1 cellular context compared by ENCODE assay signal in genomic region chr17:41864837-41865595, GRCh38.
TF ChIP-seq lines count a peak whose summit lies in the region.

KLHL11 (minus strand) TSS chr17:41865423; CDS start chr17:41865370, 53 bp downstream.

TF ChIP-seq in SK-N-SH, 30 proteins besides CTCF, POLR2A, EP300 and RAD21 (continued from another document):
- peak; percentile 66; the same call in 1 of the 2 replicates for TF ChIP-seq SIN3A (IDR thresholded peaks at IDR 0.05; ENCODE audit: borderline replicate concordance, low read depth, low read length)
- peak; percentile 59 for TF ChIP-seq CHD2 (IDR thresholded peaks at IDR 0.05; ENCODE audit: low read length, partially characterized antibody)
- TF ChIP-seq RXRA (IDR thresholded peaks at IDR 0.05; ENCODE audit: borderline replicate concordance, low read depth), result no peak
- TF ChIP-seq SMC3 (IDR thresholded peaks at IDR 0.05; ENCODE audit: low read depth, low read length), result no peak
- TF ChIP-seq RCOR1 (IDR thresholded peaks at IDR 0.05; ENCODE audit: low read length), result 0 out of 2 replicates have a peak, but pooled peaks have one; percentile 31
- no peak for TF ChIP-seq FOXM1 (IDR thresholded peaks at IDR 0.05; ENCODE audit: low read depth)
- peak; percentile 10; the same call in 1 of the 2 replicates for TF ChIP-seq TCF12 (IDR thresholded peaks at IDR 0.05)
- TF ChIP-seq TEAD4 (IDR thresholded peaks at IDR 0.05; ENCODE audit: borderline replicate concordance, insufficient read depth), result 0 out of 2 replicates have a peak, but pooled peaks have one; percentile 18
- TF ChIP-seq PBX3 (IDR thresholded peaks at IDR 0.05), result peak; percentile 24; the same call in 1 of the 2 replicates
- no peak for TF ChIP-seq MEF2A (IDR thresholded peaks at IDR 0.05; ENCODE audit: borderline replicate concordance, low read depth)
- 0 out of 2 replicates have a peak, but pooled peaks have one; percentile 20 for TF ChIP-seq RFX5 (IDR thresholded peaks at IDR 0.05; ENCODE audit: low read length)
- no peak for TF ChIP-seq FOXJ3 (CRISPR knock-in tag; IDR thresholded peaks at IDR 0.05)
- no peak for TF ChIP-seq ELF1 (IDR thresholded peaks at IDR 0.05)
- no peak for TF ChIP-seq NFIC (IDR thresholded peaks at IDR 0.05; ENCODE audit: borderline replicate concordance)
- 0 out of 2 replicates have a peak, but pooled peaks have one; percentile 27 for TF ChIP-seq ZBTB33 (IDR thresholded peaks at IDR 0.05; ENCODE audit: borderline replicate concordance, low read depth)
- no peak for TF ChIP-seq IRF3 (IDR thresholded peaks at IDR 0.05; ENCODE audit: low read depth, low read length)
- TF ChIP-seq EZH2phosphoT487 (IDR thresholded peaks at IDR 0.05; ENCODE audit: borderline replicate concordance, low read depth), result no peak
